ENCODE assay signal across 21 cellular contexts in the genomic region with DNA sequence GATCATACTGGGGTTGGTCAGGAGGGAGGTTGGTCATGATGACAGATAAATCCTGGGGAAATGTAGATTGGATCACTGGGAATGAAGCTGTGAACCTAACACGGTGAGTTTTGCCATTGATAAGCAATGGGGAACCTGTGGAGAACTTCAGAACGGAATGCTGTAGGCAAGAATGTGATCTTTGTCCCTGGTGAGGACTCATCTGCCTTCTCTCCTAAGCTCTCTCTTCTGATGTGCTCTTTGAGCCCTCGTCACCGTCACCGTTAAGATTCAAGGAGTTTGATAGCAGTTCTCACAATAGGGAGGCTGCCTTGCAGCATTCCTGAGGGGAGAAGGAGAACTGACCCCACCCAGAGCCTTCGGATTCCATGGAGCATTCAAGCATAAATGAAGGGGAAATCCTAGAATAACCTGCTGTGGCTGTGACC.
DNase-seq lines count a peak whose midpoint lies in the region; ATAC-seq, FAIRE-seq and TF ChIP-seq lines count a peak whose summit lies in the region.
"Had no signal": no experiment of that assay in that cellular context is flagged by ENCODE, and none has a peak within 500 bp of the region (broad histone marks: within the 10 kb centered on the region; RNA-seq: fewer than 3 reads in every experiment).

No MANE protein-coding gene starts in this region.

- no peaks in the 10 kb centered on the region for H3K9me2 ChIP-seq in GM23338 (ENCODE audit: insufficient read depth)

- peaks cover 19% of the 10 kb centered on the region; the same call in 1 of the 2 replicates for H3K27me3 ChIP-seq in GM23338 (ENCODE audit: insufficient read depth)
- H3K27me3 ChIP-seq in bronchial epithelial cell (ENCODE audit: control insufficient read depth, insufficient read depth, low read length) = no peaks in the 10 kb centered on the region
- H3K27me3 ChIP-seq: ovary had no signal

- peaks cover 5% of the 10 kb centered on the region for H3K27me3 Mint-ChIP-seq in GM23338 (ENCODE audit: insufficient read depth, low read depth, poor library complexity)
- H3K27me3 Mint-ChIP-seq in progenitor cell of endocrine pancreas = no peaks in the 10 kb centered on the region
- no peaks in the 10 kb centered on the region for H3K27me3 Mint-ChIP-seq in stimulated activated naive B cell treated with anti-CD40 and anti-IgM and Interleukin-4, amounts not matched to agents 10 μg/mL and 1 μg/mL and 100 μg/mL, for 72 hours
- H3K27me3 Mint-ChIP-seq: activated T-cell treated with anti-CD3 and anti-CD28 coated beads, Interleukin-2, amount 50 U/mL, for 24 hours; CD4-positive, alpha-beta memory T cell; central memory CD8-positive, alpha-beta T cell; naive thymus-derived CD4-positive, alpha-beta T cell; stimulated activated memory B cell treated with anti-CD40 and anti-IgM and Interleukin-4, amounts not matched to agents 10 μg/mL and 1 μg/mL and 100 μg/mL, for 72 hours had no signal

- H3K36me3 Mint-ChIP-seq in GM23338 (ENCODE audit: low read depth) (peaks cover 20% of the 10 kb centered on the region), progenitor cell of endocrine pancreas (ENCODE audit: insufficient read depth) (peaks cover 15% of the 10 kb centered on the region)
- peaks cover 11 to 21% of the 10 kb centered on the region in 2 donors for H3K36me3 Mint-ChIP-seq in stimulated activated naive B cell treated with anti-CD40 and anti-IgM and Interleukin-4, amounts not matched to agents 10 μg/mL and 1 μg/mL and 100 μg/mL, for 72 hours

- peaks cover 25% of the 10 kb centered on the region for H3K4me1 ChIP-seq in GM23338 (ENCODE audit: insufficient read depth)

- H4K20me1 ChIP-seq in GM23338 (replicated peaks; ENCODE audit: insufficient read depth) = no peaks in the 10 kb centered on the region

- H3K4me1 Mint-ChIP-seq in GM23338 (peaks cover 42% of the 10 kb centered on the region), progenitor cell of endocrine pancreas (ENCODE audit: low read depth) (peaks cover 5% of the 10 kb centered on the region)
- H3K4me1 Mint-ChIP-seq in stimulated activated naive B cell treated with anti-CD40 and anti-IgM and Interleukin-4, amounts not matched to agents 10 μg/mL and 1 μg/mL and 100 μg/mL, for 72 hours = peaks cover 5 to 11% of the 10 kb centered on the region in 2 donors
- H3K4me1 Mint-ChIP-seq: CD4-positive, alpha-beta memory T cell; central memory CD8-positive, alpha-beta T cell; stimulated activated memory B cell treated with anti-CD40 and anti-IgM and Interleukin-4, amounts not matched to agents 10 μg/mL and 1 μg/mL and 100 μg/mL, for 72 hours had no signal

- H3K27ac ChIP-seq in GM23338 (ENCODE audit: low read depth) = peak overlapping the region; percentile 82; the same call in 1 of the 2 replicates
- H3K27ac ChIP-seq: ovary had no signal

- DNase-seq in GM23338 (ENCODE audit: low spot score) = peak; percentile 92
- DNase-seq in bronchial epithelial cell (ENCODE audit: low read depth) = no peak
- peak; percentile 76 for DNase-seq in iPS-NIHi11 (ENCODE audit: low spot score)
- DNase-seq in progenitor cell of endocrine pancreas (ENCODE audit: low spot score, unreplicated experiment) = no peak
- no peak for DNase-seq in stimulated activated naive B cell treated with anti-CD40 and anti-IgM and Interleukin-4, amounts not matched to agents 10 μg/mL and 1 μg/mL and 100 μg/mL, for 72 hours
- DNase-seq in NCI-H2081 (lab: John Stamatoyannopoulos, UW) = no peak
- no peak for DNase-seq in mesenteric fat pad (ENCODE audit: low spot score)
- DNase-seq in cortex of kidney (lab: John Stamatoyannopoulos, UW) = no peak
- DNase-seq: activated CD4-positive, CD25-positive, alpha-beta regulatory T cell; activated naive CD4-positive, alpha-beta T cell treated with Interleukin-2 at 50 U/mL for 16 hours; activated T-cell treated with anti-CD3 and anti-CD28 coated beads, Interleukin-2, amount 50 U/mL, for 24 hours; CD4-positive, alpha-beta memory T cell; DMS79; effector CD8-positive, alpha-beta T cell; naive thymus-derived CD4-positive, alpha-beta T cell; NCI-H1105; NCI-H2107; NCI-H524 treated with DMSO at 0.1 percent for 48 hours; ovary had no signal

- FAIRE-seq in bronchial epithelial cell (lab: Jason Lieb, UNC) = peak; percentile 40

- TF ChIP-seq CTCF in GM23338 (conservative IDR thresholded peaks at IDR 0.05; ENCODE audit: low read depth in 2 of 2) (no peak), bronchial epithelial cell (IDR thresholded peaks at IDR 0.05; ENCODE audit: insufficient read depth, low read length, severe bottlenecking) (no peak), progenitor cell of endocrine pancreas (IDR thresholded peaks at IDR 0.05; ENCODE audit: unreplicated experiment) (no peak)

- H3K79me2 ChIP-seq in GM23338 (replicated peaks; ENCODE audit: insufficient read depth) = no peaks in the 10 kb centered on the region

- H3K36me3 ChIP-seq in GM23338 (ENCODE audit: insufficient read depth) (no peaks in the 10 kb centered on the region; the same call in 1 of the 2 replicates), bronchial epithelial cell (ENCODE audit: control insufficient read depth, insufficient read depth, low read length) (no peaks in the 10 kb centered on the region)
- H3K36me3 ChIP-seq: ovary had no signal

- H3F3A ChIP-seq in GM23338 (replicated peaks; ENCODE audit: low read depth) = no peaks in the 10 kb centered on the region

- H3K4me3 ChIP-seq in GM23338 = no peak overlapping the region
- H3K4me3 ChIP-seq in bronchial epithelial cell (ENCODE audit: low read depth, low read length) = no peak overlapping the region
- H3K4me3 ChIP-seq: ovary had no signal

- H3K27ac Mint-ChIP-seq in GM23338 = peak overlapping the region; percentile 58
- H3K27ac Mint-ChIP-seq in progenitor cell of endocrine pancreas = peak overlapping the region; percentile 33
- H3K27ac Mint-ChIP-seq in stimulated activated naive B cell treated with anti-CD40 and anti-IgM and Interleukin-4, amounts not matched to agents 10 μg/mL and 1 μg/mL and 100 μg/mL, for 72 hours = no peak overlapping the region
- H3K27ac Mint-ChIP-seq: activated T-cell treated with anti-CD3 and anti-CD28 coated beads, Interleukin-2, amount 50 U/mL, for 24 hours; CD4-positive, alpha-beta memory T cell; naive thymus-derived CD4-positive, alpha-beta T cell; stimulated activated memory B cell treated with anti-CD40 and anti-IgM and Interleukin-4, amounts not matched to agents 10 μg/mL and 1 μg/mL and 100 μg/mL, for 72 hours had no signal

- H2AFZ ChIP-seq in GM23338 = no peak overlapping the region

- H3K9me3 Mint-ChIP-seq in GM23338 = no peaks in the 10 kb centered on the region
- H3K9me3 Mint-ChIP-seq in progenitor cell of endocrine pancreas (ENCODE audit: low read depth) = no peaks in the 10 kb centered on the region
- no peaks in the 10 kb centered on the region for H3K9me3 Mint-ChIP-seq in stimulated activated naive B cell treated with anti-CD40 and anti-IgM and Interleukin-4, amounts not matched to agents 10 μg/mL and 1 μg/mL and 100 μg/mL, for 72 hours
- H3K9me3 Mint-ChIP-seq: activated T-cell treated with anti-CD3 and anti-CD28 coated beads, Interleukin-2, amount 50 U/mL, for 24 hours; CD4-positive, alpha-beta memory T cell; central memory CD8-positive, alpha-beta T cell; naive thymus-derived CD4-positive, alpha-beta T cell; stimulated activated memory B cell treated with anti-CD40 and anti-IgM and Interleukin-4, amounts not matched to agents 10 μg/mL and 1 μg/mL and 100 μg/mL, for 72 hours had no signal

- peak; percentile 92 for ATAC-seq in GM23338
- ATAC-seq in stimulated activated naive B cell treated with anti-CD40 and anti-IgM and Interleukin-4, amounts not matched to agents 10 μg/mL and 1 μg/mL and 100 μg/mL, for 72 hours (replicated peaks) = no peak
- ATAC-seq: naive thymus-derived CD4-positive, alpha-beta T cell; stimulated activated memory B cell treated with anti-CD40 and anti-IgM and Interleukin-4, amounts not matched to agents 10 μg/mL and 1 μg/mL and 100 μg/mL, for 72 hours had no signal

- H3K4me3 Mint-ChIP-seq in GM23338 (peak overlapping the region; percentile 6; the same call in 1 of the 3 replicates), progenitor cell of endocrine pancreas (ENCODE audit: low read depth) (no peak overlapping the region)
- no peak overlapping the region for H3K4me3 Mint-ChIP-seq in stimulated activated naive B cell treated with anti-CD40 and anti-IgM and Interleukin-4, amounts not matched to agents 10 μg/mL and 1 μg/mL and 100 μg/mL, for 72 hours
- H3K4me3 Mint-ChIP-seq: activated T-cell treated with anti-CD3 and anti-CD28 coated beads, Interleukin-2, amount 50 U/mL, for 24 hours; CD4-positive, alpha-beta memory T cell; central memory CD8-positive, alpha-beta T cell; naive thymus-derived CD4-positive, alpha-beta T cell; stimulated activated memory B cell treated with anti-CD40 and anti-IgM and Interleukin-4, amounts not matched to agents 10 μg/mL and 1 μg/mL and 100 μg/mL, for 72 hours had no signal

- peak overlapping the region; percentile 55 for H3K4me2 ChIP-seq in GM23338

TF ChIP-seq in GM23338, 12 proteins besides CTCF, POLR2A, EP300 and RAD21 (continues in another document):
- TF ChIP-seq, protein P1, sequence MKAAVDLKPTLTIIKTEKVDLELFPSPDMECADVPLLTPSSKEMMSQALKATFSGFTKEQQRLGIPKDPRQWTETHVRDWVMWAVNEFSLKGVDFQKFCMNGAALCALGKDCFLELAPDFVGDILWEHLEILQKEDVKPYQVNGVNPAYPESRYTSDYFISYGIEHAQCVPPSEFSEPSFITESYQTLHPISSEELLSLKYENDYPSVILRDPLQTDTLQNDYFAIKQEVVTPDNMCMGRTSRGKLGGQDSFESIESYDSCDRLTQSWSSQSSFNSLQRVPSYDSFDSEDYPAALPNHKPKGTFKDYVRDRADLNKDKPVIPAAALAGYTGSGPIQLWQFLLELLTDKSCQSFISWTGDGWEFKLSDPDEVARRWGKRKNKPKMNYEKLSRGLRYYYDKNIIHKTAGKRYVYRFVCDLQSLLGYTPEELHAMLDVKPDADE (IDR thresholded peaks at IDR 0.05) = no peak

Comparison
In these comparisons a context has a peak if more than half of its experiments do, and no peak if none do; other contexts are left out.
1. DNase-seq: peak in GM23338 (single experiment) and iPS-NIHi11 (single experiment); none in bronchial epithelial cell (single experiment), progenitor cell of endocrine pancreas (single experiment), stimulated activated naive B cell treated with anti-CD40 and anti-IgM and Interleukin-4, amounts not matched to agents 10 μg/mL and 1 μg/mL and 100 μg/mL, for 72 hours (single experiment), NCI-H2081 (0 of 2), mesenteric fat pad (single experiment) and cortex of kidney (single experiment).